In genomic region chr10:24866615-24867583, GRCh38 we compare ENCODE assay signal across 8 cellular contexts.
DNase-seq lines count a peak whose midpoint lies in the region; ATAC-seq and TF ChIP-seq lines count a peak whose summit lies in the region.

No MANE protein-coding gene starts in this region.

- H4K20me1 ChIP-seq in neural progenitor cell (ENCODE audit: low read depth) = no peaks in the 10 kb centered on the region

- H3K36me3 Mint-ChIP-seq in neural progenitor cell = peaks cover 7% of the 10 kb centered on the region

- no peak overlapping the region for H3K27ac ChIP-seq in neural progenitor cell
- H3K27ac ChIP-seq in ascending aorta = peak overlapping the region in 1 of 2 donors; percentile 62

- H3K4me1 ChIP-seq in neural progenitor cell (peaks cover 8% of the 10 kb centered on the region), ascending aorta (peaks cover 0 to 5% of the 10 kb centered on the region in 2 donors)

- ATAC-seq in esophagus mucosa = peak; percentile 68
- no peak for ATAC-seq in GM19397 (IDR thresholded peaks at IDR 0.05; ENCODE audit: unreplicated experiment)

- H3K36me3 ChIP-seq in neural progenitor cell = no peaks in the 10 kb centered on the region
- H3K36me3 ChIP-seq in ascending aorta = no peaks in the 10 kb centered on the region

- TF ChIP-seq CTCF in neural progenitor cell (IDR thresholded peaks at IDR 0.05) (no peak), ascending aorta (IDR thresholded peaks at IDR 0.05) (no peak)

- H3K9me3 ChIP-seq in neural progenitor cell (ENCODE audit: low read depth) = no peaks in the 10 kb centered on the region
- H3K9me3 ChIP-seq in ascending aorta = peaks cover 0 to 5% of the 10 kb centered on the region in 2 donors

- H3K9me3 Mint-ChIP-seq in neural progenitor cell = peaks cover 13% of the 10 kb centered on the region

- DNase-seq in EL = peak; percentile 74
- peak; percentile 68 for DNase-seq in NCI-H774 (lab: John Stamatoyannopoulos, UW)
- no peak for DNase-seq in neural progenitor cell (ENCODE audit: low spot score)
- no peak for DNase-seq in mesenteric fat pad (ENCODE audit: low spot score)
- no peak for DNase-seq in NCI-H1930 (lab: John Stamatoyannopoulos, UW)
- no peak for DNase-seq in ascending aorta (ENCODE audit: low spot score in 2 of 2)

- intact Hi-C loops in ascending aorta (cut with DNase I) = loop anchor here (5.0 kb wide), 1 partner anchor 220 kb away; no protein-coding TSS in a partner anchor

- H3K79me2 ChIP-seq in neural progenitor cell (ENCODE audit: low read depth) = no peaks in the 10 kb centered on the region

- peak overlapping the region; percentile 2 for H3K4me3 Mint-ChIP-seq in neural progenitor cell

- no peaks in the 10 kb centered on the region for H3F3A ChIP-seq in neural progenitor cell (ENCODE audit: low read depth)

- H2AFZ ChIP-seq in neural progenitor cell (replicated peaks) = no peak overlapping the region

- H3K4me1 Mint-ChIP-seq in neural progenitor cell = peaks cover 37% of the 10 kb centered on the region

- no peak overlapping the region for H3K9ac ChIP-seq in neural progenitor cell

- no peaks in the 10 kb centered on the region for H3K27me3 ChIP-seq in neural progenitor cell
- H3K27me3 ChIP-seq in ascending aorta = no peaks in the 10 kb centered on the region

- H3K4me2 ChIP-seq in neural progenitor cell = no peak overlapping the region

- H3K4me3 ChIP-seq in neural progenitor cell (no peak overlapping the region), ascending aorta (peak overlapping the region in 1 of 2 donors; percentile 43)

- peaks cover 2% of the 10 kb centered on the region for H3K27me3 Mint-ChIP-seq in neural progenitor cell (ENCODE audit: insufficient read depth, low read depth)

- peak overlapping the region; percentile 34 for H3K27ac Mint-ChIP-seq in neural progenitor cell

Comparison
In these comparisons a context has a peak if more than half of its experiments do, and no peak if none do; other contexts are left out.
1. DNase-seq: peak in EL (single experiment) and NCI-H774 (single experiment); none in neural progenitor cell (single experiment), mesenteric fat pad (single experiment), NCI-H1930 (0 of 2) and ascending aorta (0 of 2).